In genomic region chr1:181493145-181493544, GRCh38 we compare ENCODE assay signal across 29 cellular contexts. TPM values are rescaled to one million over a fixed set of nuclear protein-coding genes. Genes with fewer than 3 reads are reported as not detected.
"Had no signal": no experiment of that assay in that cellular context is flagged by ENCODE, and none has a peak within 500 bp of the region (broad histone marks: within the 10 kb centered on the region; RNA-seq: fewer than 3 reads in every experiment).

No MANE protein-coding gene starts in this region.

- H3K4me3 ChIP-seq: ascending aorta, coronary artery, dorsolateral prefrontal cortex, gastrocnemius medialis, heart left ventricle had no signal

- H3K27me3 ChIP-seq: ascending aorta, brain microvascular endothelial cell, dorsolateral prefrontal cortex had no signal

- H3K4me3 Mint-ChIP-seq: activated CD4-positive, alpha-beta memory T cell treated with anti-CD3 and anti-CD28 coated beads, Interleukin-2, amount 10 ng/mL, durations not matched to agents 7 days and 5 days; activated CD4-positive, alpha-beta T cell treated with anti-CD3 and anti-CD28 coated beads, Interleukin-2, amount 10 ng/mL, durations not matched to agents 7 days and 5 days; activated naive CD4-positive, alpha-beta T cell treated with anti-CD3 and anti-CD28 coated beads, Interleukin-2, amount 10 ng/mL, durations not matched to agents 7 days and 5 days; activated naive CD8-positive, alpha-beta T cell treated with anti-CD3 and anti-CD28 coated beads, Interleukin-2, amount 10 ng/mL, durations not matched to agents 7 days and 5 days; activated T-cell treated with anti-CD3 and anti-CD28 coated beads, Interleukin-2, amount 50 U/mL, for 24 hours; activated T-cell treated with anti-CD3 and anti-CD28 coated beads, Interleukin-2, amount 50 U/mL, for 72 hours; central memory CD8-positive, alpha-beta T cell; dendritic cell treated with granulocyte-macrophage colony-stimulating factor and Interleukin-4, amounts not matched to agents 40 ng/mL and 50 ng/mL, for 4 days; endodermal cell; WTC11 had no signal

- H3K4me1 Mint-ChIP-seq: activated CD4-positive, alpha-beta memory T cell treated with anti-CD3 and anti-CD28 coated beads, Interleukin-2, amount 10 ng/mL, durations not matched to agents 7 days and 5 days; activated CD4-positive, alpha-beta T cell treated with anti-CD3 and anti-CD28 coated beads, Interleukin-2, amount 10 ng/mL, durations not matched to agents 7 days and 5 days; activated naive CD4-positive, alpha-beta T cell treated with anti-CD3 and anti-CD28 coated beads, Interleukin-2, amount 10 ng/mL, durations not matched to agents 7 days and 5 days; activated naive CD8-positive, alpha-beta T cell treated with anti-CD3 and anti-CD28 coated beads, Interleukin-2, amount 10 ng/mL, durations not matched to agents 7 days and 5 days; central memory CD8-positive, alpha-beta T cell; WTC11 had no signal

- H3K27ac Mint-ChIP-seq: activated CD4-positive, alpha-beta memory T cell treated with anti-CD3 and anti-CD28 coated beads, Interleukin-2, amount 10 ng/mL, durations not matched to agents 7 days and 5 days; activated CD4-positive, alpha-beta T cell treated with anti-CD3 and anti-CD28 coated beads, Interleukin-2, amount 10 ng/mL, durations not matched to agents 7 days and 5 days; activated naive CD4-positive, alpha-beta T cell treated with anti-CD3 and anti-CD28 coated beads, Interleukin-2, amount 10 ng/mL, durations not matched to agents 7 days and 5 days; activated naive CD8-positive, alpha-beta T cell treated with anti-CD3 and anti-CD28 coated beads, Interleukin-2, amount 10 ng/mL, durations not matched to agents 7 days and 5 days; activated T-cell treated with anti-CD3 and anti-CD28 coated beads, Interleukin-2, amount 50 U/mL, for 24 hours; activated T-cell treated with anti-CD3 and anti-CD28 coated beads, Interleukin-2, amount 50 U/mL, for 72 hours; dendritic cell treated with granulocyte-macrophage colony-stimulating factor and Interleukin-4, amounts not matched to agents 40 ng/mL and 50 ng/mL, for 4 days; endodermal cell; WTC11 had no signal

- H3K9me3 Mint-ChIP-seq: activated CD4-positive, alpha-beta memory T cell treated with anti-CD3 and anti-CD28 coated beads, Interleukin-2, amount 10 ng/mL, durations not matched to agents 7 days and 5 days; activated CD4-positive, alpha-beta T cell treated with anti-CD3 and anti-CD28 coated beads, Interleukin-2, amount 10 ng/mL, durations not matched to agents 7 days and 5 days; activated naive CD4-positive, alpha-beta T cell treated with anti-CD3 and anti-CD28 coated beads, Interleukin-2, amount 10 ng/mL, durations not matched to agents 7 days and 5 days; activated naive CD8-positive, alpha-beta T cell treated with anti-CD3 and anti-CD28 coated beads, Interleukin-2, amount 10 ng/mL, durations not matched to agents 7 days and 5 days; activated T-cell treated with anti-CD3 and anti-CD28 coated beads, Interleukin-2, amount 50 U/mL, for 24 hours; activated T-cell treated with anti-CD3 and anti-CD28 coated beads, Interleukin-2, amount 50 U/mL, for 72 hours; central memory CD8-positive, alpha-beta T cell; endodermal cell; WTC11 had no signal

- H3K4me1 ChIP-seq: ascending aorta, gastrocnemius medialis had no signal

- H3K36me3 ChIP-seq: ascending aorta, brain microvascular endothelial cell, gastrocnemius medialis, heart left ventricle had no signal

- H3K9me3 ChIP-seq: ascending aorta, gastrocnemius medialis, heart left ventricle had no signal

- DNase-seq: activated CD4-positive, alpha-beta memory T cell treated with anti-CD3 and anti-CD28 coated beads, Interleukin-2, amount 10 ng/mL, durations not matched to agents 7 days and 5 days; activated CD4-positive, alpha-beta T cell treated with anti-CD3 and anti-CD28 coated beads for 1 hour; activated CD4-positive, alpha-beta T cell treated with anti-CD3 and anti-CD28 coated beads for 4 hours; activated CD4-positive, alpha-beta T cell treated with anti-CD3 and anti-CD28 coated beads, Interleukin-2, amount 10 ng/mL, durations not matched to agents 7 days and 5 days; activated CD4-positive, alpha-beta T cell treated with anti-CD3 and anti-CD28 coated beads, Interleukin-2, amount 50 U/mL, for 4 hours; activated CD8-positive, alpha-beta memory T cell treated with anti-CD3 and anti-CD28 coated beads, Interleukin-2, amount 50 U/mL, for 48 hours; activated gamma-delta T cell; activated naive CD4-positive, alpha-beta T cell; activated naive CD4-positive, alpha-beta T cell treated with anti-CD3 and anti-CD28 coated beads, Interleukin-2, amount 10 ng/mL, durations not matched to agents 7 days and 5 days; activated naive CD8-positive, alpha-beta T cell treated with anti-CD3 and anti-CD28 coated beads, Interleukin-2, amount 10 ng/mL, durations not matched to agents 7 days and 5 days; activated T-cell treated with anti-CD3 and anti-CD28 coated beads for 4 hours; activated T-cell treated with anti-CD3 and anti-CD28 coated beads, Interleukin-2, amount 50 U/mL, for 24 hours; activated T-cell treated with anti-CD3 and anti-CD28 coated beads, Interleukin-2, amount 50 U/mL, for 72 hours; brain microvascular endothelial cell; dorsolateral prefrontal cortex; effector memory CD4-positive, alpha-beta T cell; foreskin fibroblast; gastrocnemius medialis; glutamatergic neuron; heart left ventricle; T-helper 2 cell had no signal

- H3K27ac ChIP-seq: ascending aorta, brain microvascular endothelial cell, coronary artery, gastrocnemius medialis, heart left ventricle, VCaP had no signal

- H3K36me3 Mint-ChIP-seq: activated naive CD4-positive, alpha-beta T cell treated with anti-CD3 and anti-CD28 coated beads, Interleukin-2, amount 10 ng/mL, durations not matched to agents 7 days and 5 days; activated naive CD8-positive, alpha-beta T cell treated with anti-CD3 and anti-CD28 coated beads, Interleukin-2, amount 10 ng/mL, durations not matched to agents 7 days and 5 days; WTC11 had no signal

RNA-seq across cellular contexts. Expression of gene CACNA1E, which starts 9.8 kb away (rescaled TPM):
- total RNA-seq: activated CD4-positive, alpha-beta memory T cell treated with anti-CD3 and anti-CD28 coated beads, Interleukin-2, amount 10 ng/mL, durations not matched to agents 7 days and 5 days; activated CD4-positive, alpha-beta T cell treated with anti-CD3 and anti-CD28 coated beads, Interleukin-2, amount 10 ng/mL, durations not matched to agents 7 days and 5 days; activated naive CD8-positive, alpha-beta T cell treated with anti-CD3 and anti-CD28 coated beads, Interleukin-2, amount 10 ng/mL, durations not matched to agents 7 days and 5 days; ascending aorta; bronchial epithelial cell had no signal
